In the genomic region with DNA sequence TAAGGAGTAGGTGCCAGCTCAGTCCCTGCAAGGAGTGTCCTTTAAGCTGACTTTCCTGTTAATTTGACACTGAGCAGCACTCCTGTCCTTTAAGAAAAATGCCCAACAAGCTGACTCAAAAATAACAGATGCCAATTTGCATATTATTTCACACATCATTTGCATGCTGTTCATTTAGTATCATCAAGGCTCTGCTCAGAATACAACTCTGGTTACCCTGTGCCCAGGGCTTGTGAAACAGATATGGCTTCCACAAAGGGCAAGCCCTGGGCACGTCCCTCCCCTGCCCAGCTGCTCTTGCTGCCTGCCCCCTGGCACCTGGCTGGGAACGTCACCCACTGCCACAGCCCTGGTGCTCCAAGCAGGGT, we compare ENCODE assay signal across 9 cellular contexts. TPM values are rescaled to one million over a fixed set of nuclear protein-coding genes. Genes with fewer than 3 reads are reported as not detected.
DNase-seq lines count a peak whose midpoint lies in the region; ATAC-seq, FAIRE-seq and TF ChIP-seq lines count a peak whose summit lies in the region.
"Had no signal": no experiment of that assay in that cellular context is flagged by ENCODE, and none has a peak within 500 bp of the region (broad histone marks: within the 10 kb centered on the region; RNA-seq: fewer than 3 reads in every experiment).

No MANE protein-coding gene starts in this region.

- peak; percentile 38 for ATAC-seq in GM19463 (IDR thresholded peaks at IDR 0.05; ENCODE audit: unreplicated experiment)
- peak; percentile 32 for ATAC-seq in HG03108 (IDR thresholded peaks at IDR 0.05; ENCODE audit: unreplicated experiment)
- ATAC-seq in pancreas, result no peak

- DNase-seq in germinal center (ENCODE audit: low spot score) (peak; percentile 64), sigmoid colon (no peak), ACHN (no peak), pancreas (no peak), NCI-H345 treated with DMSO at 0.1 percent for 48 hours (lab: John Stamatoyannopoulos, UW; ENCODE audit: unreplicated experiment) (no peak)
- DNase-seq: T-helper 1 cell had no signal

- H3K9me3 ChIP-seq in sigmoid colon (no peaks in the 10 kb centered on the region), pancreas (no peaks in the 10 kb centered on the region)

- peak overlapping the region in 1 of 4 donors; percentile 53 for H3K27ac ChIP-seq in sigmoid colon
- no peak overlapping the region for H3K27ac ChIP-seq in pancreas

- TF ChIP-seq CTCF in sigmoid colon (IDR thresholded peaks at IDR 0.05), result no peak
- TF ChIP-seq CTCF in pancreas (IDR thresholded peaks at IDR 0.05), result no peak

- H3K36me3 ChIP-seq in sigmoid colon (no peaks in the 10 kb centered on the region), pancreas (no peaks in the 10 kb centered on the region)

- TF ChIP-seq POLR2A in GM15510 (IDR thresholded peaks at IDR 0.05; ENCODE audit: borderline replicate concordance, extremely low read depth, insufficient read length) (peak; percentile 65), sigmoid colon (IDR thresholded peaks at IDR 0.05) (no peak)

- no peak overlapping the region for H3K4me3 ChIP-seq in sigmoid colon
- no peak overlapping the region for H3K4me3 ChIP-seq in pancreas

- intact Hi-C loops in sigmoid colon (cut with DNase I) (no loop called here), pancreas (cut with DNase I) (no loop called here)

- H3K4me1 ChIP-seq in sigmoid colon (peaks cover 0 to 7% (median 0%) of the 10 kb centered on the region in 4 donors), pancreas (no peaks in the 10 kb centered on the region)

- 54 to 60% methylated on average over 2 of the region's 2 CpGs for WGBS in sigmoid colon, 2 donors
- WGBS in pancreas, 2 donors, result 64 to 69% methylated on average over 2 of the region's 2 CpGs

- in situ Hi-C loops in ACHN (cut with HindIII; ENCODE audit: low pct_ligation_motif_present, low pct_unique_long_range_greater_than_20kb, low sequenced_read_pairs), result no loop called here

- no peak for TF ChIP-seq EP300 in sigmoid colon (IDR thresholded peaks at IDR 0.05)

- H3K27me3 ChIP-seq in sigmoid colon (no peaks in the 10 kb centered on the region), pancreas (no peaks in the 10 kb centered on the region)

- FAIRE-seq in pancreas (lab: Jason Lieb, UNC), result no peak

RNA-seq across cellular contexts. Expression of a gene that starts 10.3 kb away (rescaled TPM):
- 10 to 100 TPM in 3 of 4 donors, 1 to 10 TPM in 1; 9.4 to 27.7 (median 17.7) TPM for total RNA-seq in sigmoid colon
- 1 to 10 TPM in 1 of 3 donors, under 1 TPM in 2; 0.23 to 1.5 (median 0.60) TPM for polyA plus RNA-seq in sigmoid colon
- total RNA-seq in pancreas, result 1 to 10 TPM in 1 of 6 donors, under 1 TPM in 5; 0.23 to 1.0 (median 0.36) TPM
- under 1 TPM; 0.11 to 0.35 TPM for polyA plus RNA-seq in pancreas

Comparison
In these comparisons a context has a peak if more than half of its experiments do, and no peak if none do; other contexts are left out.
1. ATAC-seq: peak in GM19463 (single experiment) and HG03108 (single experiment); none in pancreas (0 of 4).
2. RNA of a gene that starts 10.3 kb away (total RNA-seq): 9.4 to 27.7 TPM in sigmoid colon; 0.23 to 1.0 TPM in pancreas; every median in the first group is over 4 times any median in the second.